In genomic region chr2:158207354-158207753, GRCh38 we compare ENCODE assay signal across 36 cellular contexts.
"Had no signal": no experiment of that assay in that cellular context is flagged by ENCODE, and none has a peak within 500 bp of the region (broad histone marks: within the 10 kb centered on the region; RNA-seq: fewer than 3 reads in every experiment).

No MANE protein-coding gene starts in this region.

- DNase-seq: Karpas-422, Kasumi-1, KG1, MG63, MM.1S, MV-4-11, NCI-H1048, NCI-H1092, NCI-H1092 treated with DMSO at 0.1 percent for 48 hours, NCI-H1105, NCI-H1105 treated with DMSO at 0.1 percent for 48 hours, NCI-H1417, NCI-H1417 treated with DMSO at 0.1 percent for 48 hours, NCI-H1436, NCI-H1436 treated with DMSO at 0.1 percent for 48 hours, NCI-H146, NCI-H1694, NCI-H1694 treated with DMSO at 0.1 percent for 48 hours, NCI-H187, NCI-H187 treated with DMSO at 0.1 percent for 48 hours, NCI-H1930, NCI-H2029, NCI-H2029 treated with DMSO at 0.1 percent for 48 hours, NCI-H2081, NCI-H2081 treated with DMSO at 0.1 percent for 48 hours, NCI-H2107, NCI-H2171, NCI-H2171 treated with DMSO at 0.1 percent for 48 hours, NCI-H2227 treated with DMSO at 0.1 percent for 48 hours, NCI-H226, NCI-H345, NCI-H446, NCI-H446 treated with DMSO at 0.1 percent for 48 hours, NCI-H510A, NCI-H510A treated with DMSO at 0.1 percent for 48 hours had no signal

- H3K9me3 ChIP-seq: MG63 had no signal

- H3K27ac ChIP-seq: KMS-11 had no signal

- H3K36me3 ChIP-seq: MG63 had no signal

- H3K4me2 ChIP-seq: KMS-11 had no signal

- H3K9ac ChIP-seq: KMS-11 had no signal

- H3K27me3 ChIP-seq: MG63 had no signal

- H3K4me3 ChIP-seq: MG63 had no signal
